8 cellular contexts compared by ENCODE assay signal in genomic region chr11:59615637-59616395, GRCh38. TPM values are rescaled to one million over a fixed set of nuclear protein-coding genes. Genes with fewer than 3 reads are reported as not detected.
DNase-seq lines count a peak whose midpoint lies in the region; ATAC-seq, FAIRE-seq and TF ChIP-seq lines count a peak whose summit lies in the region.

OSBP (minus strand) TSS chr11:59615774; CDS start chr11:59615664, 110 bp downstream.

- H3K27me3 Mint-ChIP-seq in WTC11 (ENCODE audit: low read depth), result no peaks in the 10 kb centered on the region

- TF ChIP-seq CTCF in WTC11 (IDR thresholded peaks at IDR 0.05) (no peak), cardiac fibroblast (IDR thresholded peaks at IDR 0.05; ENCODE audit: low read depth, low read length) (no peak)

- DNase-seq in AG08395 (ENCODE audit: low spot score) (peak; percentile 100), NCI-H226 (peak; percentile 100), WTC11 (ENCODE audit: low spot score) (peak; percentile 98), cardiac fibroblast (ENCODE audit: low read depth in 2 of 2) (peak; percentile 100), iPS-NIHi11 (ENCODE audit: low spot score) (peak; percentile 97), small intestine (peak; percentile 100)

- no peaks in the 10 kb centered on the region for H3K27me3 ChIP-seq in small intestine (ENCODE audit: control insufficient read depth in 2 of 2, insufficient read depth in 2 of 2, low read length in 2 of 2)

- no peaks in the 10 kb centered on the region for H3K9me3 ChIP-seq in small intestine (ENCODE audit: control insufficient read depth, low read depth)

- H3K4me1 ChIP-seq in small intestine (ENCODE audit: control insufficient read depth in 2 of 2, insufficient read depth in 1 of 2, low read depth in 1 of 2, low read length in 1 of 2), result peaks cover 4 to 24% of the 10 kb centered on the region in 2 donors

- H3K4me1 Mint-ChIP-seq in WTC11, result peaks cover 26% of the 10 kb centered on the region

- H3K36me3 ChIP-seq in small intestine (ENCODE audit: control insufficient read depth in 2 of 2, insufficient read depth in 2 of 2, low read length in 2 of 2), result no peaks in the 10 kb centered on the region

- POLR2A ChIA-PET in WTC11 (lab: Charles Lee), result interaction anchor here (0.7 to 1.9 kb wide), 4 partner anchors 50 to 66 kb away, joined by 4 to 9 read pairs (median 6); partner anchors contain the start of gene PATL1

- FAIRE-seq in small intestine (lab: Jason Lieb, UNC), result peak; percentile 95

- peak within 1 kb of the TSS; percentile 97 to 99 for H3K27ac ChIP-seq in small intestine (ENCODE audit: low read depth in 1 of 2, low read length in 1 of 2)

- H3K9me3 Mint-ChIP-seq in WTC11, result no peaks in the 10 kb centered on the region

- H3K27ac Mint-ChIP-seq in WTC11, result peak within 1 kb of the TSS; percentile 100

- CTCF ChIA-PET in WTC11 (lab: Charles Lee), result interaction anchor here (1.2 to 2.6 kb wide), 6 partner anchors 50 to 352 kb away, joined by 4 to 9 read pairs (median 6); partner anchors contain the start of genes PATL1 and STX3

- 0 to 1% (median 0%) methylated on average over 52 to 55 of the region's 55 CpGs for WGBS in small intestine, 3 donors

- H3K36me3 Mint-ChIP-seq in WTC11, result no peaks in the 10 kb centered on the region

- peak; percentile 91 for ATAC-seq in GM18909 (IDR thresholded peaks at IDR 0.05; ENCODE audit: poor library complexity, unreplicated experiment)
- peak; percentile 88 for ATAC-seq in HG03175 (IDR thresholded peaks at IDR 0.05; ENCODE audit: unreplicated experiment)
- ATAC-seq in WTC11, result peak; percentile 91

- peak within 1 kb of the TSS; percentile 98 for H3K4me3 Mint-ChIP-seq in WTC11

- H3K4me3 ChIP-seq in cardiac fibroblast (replicated peaks in 1 of 2; ENCODE audit: low read depth in 2 of 2, low read length in 2 of 2), result peak within 1 kb of the TSS; percentile 86 to 90
- peak within 1 kb of the TSS; percentile 88 to 98 for H3K4me3 ChIP-seq in small intestine (ENCODE audit: low read depth in 1 of 2, low read length in 2 of 2)

TF ChIP-seq in WTC11, 78 proteins besides CTCF, POLR2A, EP300 and RAD21:
- TF ChIP-seq TEAD1 (CRISPR knock-in tag; IDR thresholded peaks at IDR 0.05) (0 out of 2 replicates have a peak, but pooled peaks have one; percentile 18), MAX (CRISPR knock-in tag; IDR thresholded peaks at IDR 0.05) (peak; percentile 54; the same call in 1 of the 2 replicates), CREM (CRISPR knock-in tag; IDR thresholded peaks at IDR 0.05) (peak; percentile 78; the same call in 1 of the 2 replicates), NFYB (CRISPR knock-in tag; conservative IDR thresholded peaks at IDR 0.05; ENCODE audit: low read depth) (peak; percentile 97), TCF7 (CRISPR knock-in tag; IDR thresholded peaks at IDR 0.05; ENCODE audit: low read depth) (no peak), ZSCAN18 (CRISPR knock-in tag; IDR thresholded peaks at IDR 0.05) (no peak), USF2 (CRISPR knock-in tag; IDR thresholded peaks at IDR 0.05) (peak; percentile 74; the same call in 1 of the 2 replicates), USF1 (CRISPR knock-in tag; IDR thresholded peaks at IDR 0.05) (peak; percentile 82), ZNF121 (CRISPR knock-in tag; IDR thresholded peaks at IDR 0.05) (no peak), MLX (CRISPR knock-in tag; IDR thresholded peaks at IDR 0.05) (no peak), ZNF263 (CRISPR knock-in tag; IDR thresholded peaks at IDR 0.05; ENCODE audit: low read depth) (no peak), FOXK1 (CRISPR knock-in tag; IDR thresholded peaks at IDR 0.05) (0 out of 2 replicates have a peak, but pooled peaks have one; percentile 1), SP1 (CRISPR knock-in tag; conservative IDR thresholded peaks at IDR 0.05) (peak; percentile 83)
TF ChIP-seq in WTC11: peak in this region for 8.

RNA-seq across cellular contexts. Expression of gene OSBP, which starts in this region (rescaled TPM):
- total RNA-seq in WTC11 (2021), result 38.3 to 45.4 TPM (median 38.8 TPM) in 3 replicates
- 10 to 100 TPM; 22.2 to 27.3 (median 25.9) TPM for polyA plus RNA-seq in small intestine

Comparison
In these comparisons a context has a peak if more than half of its experiments do, and no peak if none do; other contexts are left out.
1. Peak in every context shown above with its lines: DNase-seq, ATAC-seq, H3K4me3 ChIP-seq and H3K27ac ChIP-seq.